ENCODE assay signal across 26 cellular contexts in the genomic region with DNA sequence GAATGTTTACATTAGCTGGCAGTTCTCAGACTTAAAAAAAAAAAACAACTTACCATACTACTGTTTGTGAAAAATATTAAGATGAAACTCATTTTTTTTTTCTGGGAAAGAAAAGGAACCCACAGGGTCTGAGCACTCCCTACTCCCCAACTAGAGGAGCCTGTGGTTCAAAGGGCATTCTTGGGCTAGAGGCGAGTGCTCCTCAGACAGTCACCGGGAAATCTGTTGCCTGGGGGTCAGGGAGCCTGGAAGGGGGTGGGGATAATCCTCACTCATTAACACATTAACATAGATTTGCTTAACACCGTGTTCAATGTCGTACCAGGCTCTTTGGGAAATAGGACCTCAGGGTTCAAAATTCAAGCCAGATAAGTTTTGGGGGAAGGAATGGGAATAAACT.
"Had no signal": no experiment of that assay in that cellular context is flagged by ENCODE, and none has a peak within 500 bp of the region (broad histone marks: within the 10 kb centered on the region; RNA-seq: fewer than 3 reads in every experiment).

No MANE protein-coding gene starts in this region.

- H3K27me3 ChIP-seq: stomach, suprapubic skin, testis, thyroid gland, tibial artery, tibial nerve, transverse colon, upper lobe of left lung, upper lobe of right lung, uterus, vagina had no signal

- H3K27ac ChIP-seq: stomach, suprapubic skin, testis, thoracic aorta, thyroid gland, tibial artery, tibial nerve, transverse colon, upper lobe of right lung, uterus, vagina had no signal

- DNase-seq: stimulated activated CD4-positive, alpha-beta T cell treated with anti-CD3 and anti-CD28 coated beads, Interleukin-2, amount 100 ng/mL, for 48 hours; stimulated activated CD4-positive, alpha-beta T cell treated with anti-CD3 and anti-CD28 coated beads, Interleukin-4, amount 100 ng/mL, for 1 hour; stimulated activated CD4-positive, alpha-beta T cell treated with anti-CD3 and anti-CD28 coated beads, Interleukin-4, amount 100 ng/mL, for 24 hours; stimulated activated CD4-positive, alpha-beta T cell treated with anti-CD3 and anti-CD28 coated beads, Interleukin-4, amount 100 ng/mL, for 4 hours; stimulated activated CD8-positive, alpha-beta memory T cell treated with anti-CD3 and anti-CD28 coated beads, Interleukin-4, amount 100 ng/mL, for 48 hours; stimulated activated naive B cell treated with anti-CD40 and anti-IgM and Interleukin-4, amounts not matched to agents 10 μg/mL and 1 μg/mL and 100 μg/mL, for 72 hours; stimulated activated naive CD4-positive, alpha-beta T cell; stimulated activated naive CD4-positive, alpha-beta T cell treated with Interleukin-2 at 50 U/mL for 16 hours; stimulated activated naive CD8-positive, alpha-beta T cell treated with anti-CD3 and anti-CD28 coated beads, Interleukin-15, amount 100 ng/mL, for 72 hours; stimulated activated naive CD8-positive, alpha-beta T cell treated with anti-CD3 and anti-CD28 coated beads, Interleukin-15, Interleukin-2, amounts not matched to agents 100 U/mL and 50 U/mL, for 24 hours; stomach; substantia nigra; testis; thyroid gland; tibial artery; transverse colon; trophoblast cell; upper lobe of left lung; upper lobe of right lung; uterus had no signal

- ATAC-seq: stimulated activated effector memory CD8-positive, alpha-beta T cell treated with anti-CD3 and anti-CD28 coated beads, Interleukin-12 subunit alpha, Interleukin-12 subunit beta, amount 100 ng/mL, for 72 hours; stimulated activated memory B cell treated with anti-CD40 and anti-IgM and Interleukin-4, amounts not matched to agents 10 μg/mL and 1 μg/mL and 100 μg/mL, for 72 hours; stimulated activated naive B cell treated with anti-CD40 and anti-IgM and Interleukin-4, amounts not matched to agents 10 μg/mL and 1 μg/mL and 100 μg/mL, for 72 hours; stimulated activated naive CD8-positive, alpha-beta T cell treated with anti-CD3 and anti-CD28 coated beads, Interleukin-15, amount 100 ng/mL, for 72 hours; stimulated activated naive CD8-positive, alpha-beta T cell treated with anti-CD3 and anti-CD28 coated beads, Interleukin-15, Interleukin-2, amounts not matched to agents 100 U/mL and 50 U/mL, for 24 hours; upper lobe of right lung had no signal

- H3K4me3 ChIP-seq: stomach, suprapubic skin, testis, thoracic aorta, thyroid gland, tibial artery, tibial nerve, transverse colon, upper lobe of left lung, upper lobe of right lung, uterus, vagina had no signal

- H3K4me1 ChIP-seq: suprapubic skin, testis, thyroid gland, tibial artery, tibial nerve, transverse colon, upper lobe of right lung, uterus, vagina had no signal

- H3K36me3 ChIP-seq: suprapubic skin, thoracic aorta, thyroid gland, tibial artery, tibial nerve, transverse colon, upper lobe of left lung, upper lobe of right lung, uterus, vagina had no signal

- H3K9me3 ChIP-seq: stomach, suprapubic skin, testis, thoracic aorta, thyroid gland, tibial artery, tibial nerve, transverse colon, upper lobe of left lung, upper lobe of right lung, uterus, vagina had no signal
